Comparison of ENCODE assay signal across 15 cellular contexts in the genomic region with DNA sequence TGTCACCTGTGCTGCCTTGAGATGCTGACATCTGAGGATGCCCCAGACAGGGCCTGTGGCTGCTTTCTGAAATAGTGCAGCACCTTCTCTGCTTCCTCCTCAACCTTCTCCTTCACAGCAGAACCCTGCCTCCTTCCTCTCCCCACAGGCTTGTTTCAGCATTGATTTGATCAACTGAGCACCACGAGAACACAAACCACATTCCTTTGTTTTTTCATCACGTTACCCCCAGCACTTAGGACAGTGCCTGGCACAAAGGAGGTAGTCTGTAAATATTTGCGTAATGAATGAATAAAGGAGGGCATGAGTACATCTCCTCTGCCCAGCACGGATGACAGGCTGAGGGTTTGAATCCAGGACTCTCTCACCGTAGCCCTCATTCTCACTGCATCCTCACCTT. TPM values are rescaled to one million over a fixed set of nuclear protein-coding genes. Genes with fewer than 3 reads are reported as not detected.
"Had no signal": no experiment of that assay in that cellular context is flagged by ENCODE, and none has a peak within 500 bp of the region (broad histone marks: within the 10 kb centered on the region; RNA-seq: fewer than 3 reads in every experiment).

No MANE protein-coding gene starts in this region.

- H3K4me1 ChIP-seq: colonic mucosa, left ventricle myocardium inferior, parathyroid adenoma, right lobe of liver had no signal

- H3K4me3 ChIP-seq: colonic mucosa, left ventricle myocardium inferior, right lobe of liver, spleen had no signal

- DNase-seq: activated CD4-positive, alpha-beta T cell treated with anti-CD3 and anti-CD28 coated beads for 4 hours; activated naive CD4-positive, alpha-beta T cell treated with anti-CD3 and anti-CD28 coated beads for 36 hours; colonic mucosa; left ventricle myocardium inferior; mesendoderm; right lobe of liver; spleen; stimulated activated CD4-positive, alpha-beta T cell treated with anti-CD3 and anti-CD28 coated beads, Interleukin-1b, Interleukin-23, amount 100 ng/mL, for 48 hours; stimulated activated naive CD4-positive, alpha-beta T cell treated with Interleukin-2 at 50 U/mL for 16 hours; T-cell; WERI-Rb-1 had no signal

- H3K36me3 ChIP-seq: colonic mucosa, left ventricle myocardium inferior, right lobe of liver, spleen, WERI-Rb-1 had no signal

- H3K27ac ChIP-seq: colonic mucosa, left ventricle myocardium inferior, parathyroid adenoma, right lobe of liver, spleen, WERI-Rb-1 had no signal

- H3K27me3 ChIP-seq: colonic mucosa, right lobe of liver, spleen had no signal

- H3K9me3 ChIP-seq: colonic mucosa, left ventricle myocardium inferior, right lobe of liver, spleen had no signal

RNA-seq across cellular contexts. Expression of a gene that starts 21.3 kb away (rescaled TPM):
- total RNA-seq: activated T-helper 1 cell treated with anti-CD3 and anti-CD28 coated beads, Interleukin-12 subunit alpha, Interleukin-12 subunit beta, Interleukin-2, Interleukin-4 antibody, amounts not matched to agents 30 ng/mL and 10 ng/mL and 1 ng/mL, durations not matched to agents 14 hours and 24 hours and 36 hours; endothelial cell of umbilical vein; left ventricle myocardium inferior had no signal
- polyA plus RNA-seq: endothelial cell of umbilical vein, keratinocyte had no signal
